In the genomic region with DNA sequence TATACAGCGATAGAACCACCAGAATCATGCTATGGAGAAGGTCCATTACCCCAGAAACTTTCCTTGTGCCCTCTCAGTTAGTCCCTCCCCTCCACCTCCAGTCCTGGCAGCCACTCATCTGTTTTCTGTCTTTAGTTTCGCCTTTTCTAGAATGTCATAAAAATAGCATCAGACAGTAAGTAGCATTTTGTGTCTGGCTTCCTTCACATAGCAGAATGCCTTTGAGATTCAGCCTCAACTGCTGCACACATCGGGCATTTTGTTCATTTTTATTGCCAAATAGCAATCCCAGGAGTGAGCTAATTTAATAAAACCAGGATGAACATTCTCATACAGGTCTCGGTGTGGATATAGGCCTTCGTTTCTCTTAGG, we compare ENCODE assay signal across 18 cellular contexts.
DNase-seq lines count a peak whose midpoint lies in the region; ATAC-seq and TF ChIP-seq lines count a peak whose summit lies in the region.
"Had no signal": no experiment of that assay in that cellular context is flagged by ENCODE, and none has a peak within 500 bp of the region (broad histone marks: within the 10 kb centered on the region; RNA-seq: fewer than 3 reads in every experiment).

No MANE protein-coding gene starts in this region.

- in situ Hi-C loops in brain microvascular endothelial cell (cut with HindIII; ENCODE audit: low pct_ligation_motif_present, low sequenced_read_pairs) (no loop called here), G401 (cut with HindIII; ENCODE audit: low sequenced_read_pairs) (no loop called here)

- peak overlapping the region; percentile 49 for H3K4me2 ChIP-seq in BLaER1

- no peak overlapping the region for H3K4me3 ChIP-seq in BLaER1
- H3K4me3 ChIP-seq in brain microvascular endothelial cell (ENCODE audit: low read depth, low read length), result no peak overlapping the region
- H3K4me3 ChIP-seq in lower lobe of right lung, result no peak overlapping the region
- peak overlapping the region in 1 of 3 donors; percentile 26 for H3K4me3 ChIP-seq in skeletal muscle tissue (ENCODE audit: low read length in 3 of 3)
- no peak overlapping the region for H3K4me3 ChIP-seq in mucosa of descending colon
- H3K4me3 ChIP-seq: right lobe of liver had no signal

- H3K4me1 ChIP-seq in BLaER1 (peaks cover 65% of the 10 kb centered on the region), lower lobe of right lung (peaks cover 42% of the 10 kb centered on the region), skeletal muscle tissue (ENCODE audit: control insufficient read depth in 3 of 3, insufficient read depth in 3 of 3, low read length in 3 of 3) (peaks cover 25 to 38% (median 32%) of the 10 kb centered on the region in 3 donors), mucosa of descending colon (ENCODE audit: low read depth) (no peaks in the 10 kb centered on the region)

- H3K36me3 ChIP-seq in BLaER1, result no peaks in the 10 kb centered on the region
- peaks cover 51% of the 10 kb centered on the region for H3K36me3 ChIP-seq in brain microvascular endothelial cell (replicated peaks)
- no peaks in the 10 kb centered on the region for H3K36me3 ChIP-seq in lower lobe of right lung
- H3K36me3 ChIP-seq in skeletal muscle tissue (ENCODE audit: control insufficient read depth in 3 of 3, insufficient read depth in 3 of 3, low read length in 3 of 3), result no peaks in the 10 kb centered on the region
- H3K36me3 ChIP-seq in mucosa of descending colon (ENCODE audit: low read depth), result no peaks in the 10 kb centered on the region
- H3K36me3 ChIP-seq: neutrophil, right lobe of liver had no signal

- H3K27me3 ChIP-seq in BLaER1 (peaks cover 16% of the 10 kb centered on the region; the same call in 1 of the 2 replicates), brain microvascular endothelial cell (replicated peaks) (no peaks in the 10 kb centered on the region), lower lobe of right lung (ENCODE audit: low read depth) (no peaks in the 10 kb centered on the region), skeletal muscle tissue (ENCODE audit: control insufficient read depth in 3 of 3, insufficient read depth in 3 of 3, low read length in 3 of 3) (no peaks in the 10 kb centered on the region)
- H3K27me3 ChIP-seq: right lobe of liver had no signal

- H4K20me1 ChIP-seq in BLaER1, result no peaks in the 10 kb centered on the region

- ATAC-seq in lower lobe of right lung, result no peak
- no peak for ATAC-seq in mucosa of descending colon
- ATAC-seq: PC-3, right lobe of liver had no signal

- TF ChIP-seq CTCF in brain microvascular endothelial cell (IDR thresholded peaks at IDR 0.05; ENCODE audit: low read depth, low read length, missing control alignments) (no peak), lower lobe of right lung (IDR thresholded peaks at IDR 0.05) (no peak), mucosa of descending colon (IDR thresholded peaks at IDR 0.05) (no peak)

- no peak overlapping the region for H3K9ac ChIP-seq in BLaER1
- peak overlapping the region in 1 of 3 donors; percentile 9 for H3K9ac ChIP-seq in skeletal muscle tissue (ENCODE audit: low read depth in 1 of 3, low read length in 3 of 3)

- DNase-seq in brain microvascular endothelial cell (no peak), lower lobe of right lung (no peak), NCI-H446 (lab: John Stamatoyannopoulos, UW) (no peak), mucosa of descending colon (no peak), G401 (ENCODE audit: low spot score) (no peak), cerebellar cortex (ENCODE audit: low spot score) (no peak)
- DNase-seq: activated CD4-positive, alpha-beta T cell treated with anti-CD3 and anti-CD28 coated beads, Interleukin-2, amount 50 U/mL, for 4 hours; activated T-cell treated with anti-CD3 and anti-CD28 coated beads, Interleukin-2, amount 50 U/mL, for 24 hours; CD8-positive, alpha-beta memory T cell; cerebellar nuclear complex; NCI-H2107; NCI-H748 treated with DMSO at 0.1 percent for 48 hours; PC-3; right lobe of liver; stimulated activated CD4-positive, alpha-beta T cell treated with anti-CD3 and anti-CD28 coated beads, Interleukin-4, amount 100 ng/mL, for 1 hour had no signal

- intact Hi-C loops in lower lobe of right lung (cut with DNase I), result no loop called here
- intact Hi-C loops in mucosa of descending colon (cut with DNase I, micrococcal nuclease), result loop anchor here in 1 of 2 donors (10.0 kb wide), 1 partner anchor 193 kb away; no protein-coding TSS in a partner anchor

- H3K27ac ChIP-seq in BLaER1 (no peak overlapping the region), brain microvascular endothelial cell (peak overlapping the region; percentile 98), lower lobe of right lung (peak overlapping the region; percentile 59), skeletal muscle tissue (ENCODE audit: low read depth, low read length) (peak overlapping the region; percentile 81)
- H3K27ac ChIP-seq: neutrophil had no signal

- no peaks in the 10 kb centered on the region for H3K9me3 ChIP-seq in BLaER1
- H3K9me3 ChIP-seq in lower lobe of right lung, result no peaks in the 10 kb centered on the region
- no peaks in the 10 kb centered on the region for H3K9me3 ChIP-seq in skeletal muscle tissue (ENCODE audit: control insufficient read depth in 3 of 3, low read length in 3 of 3)
- no peaks in the 10 kb centered on the region for H3K9me3 ChIP-seq in mucosa of descending colon
- H3K9me3 ChIP-seq: neutrophil, right lobe of liver had no signal
